In the genomic region with DNA sequence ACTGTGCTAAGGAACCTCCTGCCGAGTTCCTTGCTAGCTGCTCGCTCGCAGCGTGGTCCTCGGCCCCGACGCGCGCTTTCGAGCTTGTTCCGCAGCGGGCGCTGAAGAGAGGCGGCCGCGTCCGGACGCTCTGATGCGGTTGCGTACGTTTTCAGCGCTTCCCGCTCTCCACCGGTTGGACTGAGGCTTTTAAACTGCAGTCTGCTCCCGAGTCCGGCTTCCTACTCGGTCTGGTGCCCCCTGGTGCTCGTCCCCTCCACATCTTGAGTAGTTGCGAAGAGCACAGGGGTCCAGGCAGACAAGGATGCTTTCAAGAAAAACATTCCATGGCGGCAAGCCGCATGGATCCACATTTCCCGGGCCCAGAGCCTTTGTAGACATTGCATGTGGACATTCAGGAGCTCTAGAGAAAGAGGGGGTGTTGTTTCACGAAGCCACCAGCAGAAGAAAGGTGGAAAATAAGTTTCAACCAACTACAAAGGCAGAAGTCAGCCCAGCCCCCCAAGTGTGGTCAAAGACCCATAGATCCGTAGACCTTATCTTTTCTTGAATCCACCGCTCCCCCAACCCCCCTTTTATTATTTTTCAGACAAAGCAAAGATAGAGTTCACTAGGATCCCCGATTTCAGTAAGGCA, we compare ENCODE assay signal across 8 cellular contexts.
A peak's percentile ranks its signal among the peaks of the same experiment; 100 is the strongest.
DNase-seq lines count a peak whose midpoint lies in the region; ATAC-seq and TF ChIP-seq lines count a peak whose summit lies in the region.

No MANE protein-coding gene starts in this region.

- DNase-seq in AG20443 (ENCODE audit: low spot score) = peak; percentile 89
- peak; percentile 90 for DNase-seq in NCI-H345 treated with DMSO at 0.1 percent for 48 hours (lab: John Stamatoyannopoulos, UW; ENCODE audit: unreplicated experiment)
- DNase-seq in activated CD4-positive, CD25-positive, alpha-beta regulatory T cell treated with anti-CD3 and anti-CD28 coated beads, Interleukin-2, amount 50 U/mL, for 72 hours = peak; percentile 82
- peak; percentile 99 for DNase-seq in choroid plexus epithelial cell (ENCODE audit: low read depth)
- peak; percentile 96 for DNase-seq in kidney tubule cell (ENCODE audit: low spot score)
- DNase-seq in stimulated activated CD4-positive, alpha-beta T cell treated with anti-CD3 and anti-CD28 coated beads, Interleukin-15, amount 100 ng/mL, for 48 hours (ENCODE audit: low read depth in 2 of 2) = peak; percentile 87

- H3K4me3 ChIP-seq in choroid plexus epithelial cell (ENCODE audit: low read depth, low read length) = peak overlapping the region; percentile 53

- ATAC-seq in GM19023 (IDR thresholded peaks at IDR 0.05; ENCODE audit: unreplicated experiment) (peak; percentile 32), HG03196 (IDR thresholded peaks at IDR 0.05; ENCODE audit: unreplicated experiment) (peak; percentile 42)

- peak; percentile 88 for TF ChIP-seq CTCF in choroid plexus epithelial cell (conservative IDR thresholded peaks at IDR 0.05; ENCODE audit: low read depth, low read length)

Comparison
In these comparisons a context has a peak if more than half of its experiments do, and no peak if none do; other contexts are left out.
1. Peak in every context shown above with its lines: DNase-seq, ATAC-seq and H3K4me3 ChIP-seq.